1 cellular context compared by ENCODE assay signal in genomic region chr19:35732540-35733179, GRCh38.
TF ChIP-seq lines count a peak whose summit lies in the region.

No MANE protein-coding gene starts in this region.

TF ChIP-seq in HepG2, 621 proteins besides CTCF, POLR2A, EP300 and RAD21:
- TF ChIP-seq TRIM24 (CRISPR knock-in tag; IDR thresholded peaks at IDR 0.05) (no peak), RBFOX2 (IDR thresholded peaks at IDR 0.05; ENCODE audit: low read depth, low read length) (peak; percentile 54)
